ENCODE assay signal across 23 cellular contexts in the genomic region with DNA sequence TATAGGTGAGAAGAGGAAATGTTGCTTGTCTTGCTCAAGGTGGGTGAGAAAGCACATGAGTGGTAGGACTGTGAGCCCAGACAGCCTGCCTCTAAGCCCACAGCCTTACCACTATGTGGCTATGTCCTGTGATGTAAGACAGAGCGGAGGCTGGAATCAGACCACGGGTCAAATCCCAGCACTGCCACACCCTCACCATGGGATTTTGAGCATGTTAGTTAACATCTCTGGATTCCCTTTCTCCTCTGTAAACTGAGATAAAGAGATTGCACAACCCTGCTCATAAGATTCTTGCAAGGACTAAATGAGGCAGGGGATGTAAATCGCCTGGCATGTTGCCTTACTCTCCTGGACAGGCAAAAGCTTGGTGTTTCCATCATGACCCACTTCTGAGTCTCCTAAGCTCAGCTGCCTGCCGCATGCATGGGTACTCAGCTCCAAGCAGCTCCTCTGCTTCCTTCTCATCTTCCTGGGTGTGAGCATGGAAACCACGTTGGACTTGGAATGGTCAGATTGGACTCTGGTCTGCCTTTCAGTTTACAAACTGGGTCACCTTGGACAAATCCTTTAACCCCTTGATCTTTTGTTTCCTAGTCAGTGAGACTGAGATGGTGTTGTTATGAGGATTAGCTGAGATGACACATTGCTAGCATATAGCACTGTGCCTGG. TPM values are rescaled to one million over a fixed set of nuclear protein-coding genes. Genes with fewer than 3 reads are reported as not detected.
A peak's percentile ranks its signal among the peaks of the same experiment; 100 is the strongest.
DNase-seq lines count a peak whose midpoint lies in the region; ATAC-seq, FAIRE-seq and TF ChIP-seq lines count a peak whose summit lies in the region.
"Had no signal": no experiment of that assay in that cellular context is flagged by ENCODE, and none has a peak within 500 bp of the region (broad histone marks: within the 10 kb centered on the region; RNA-seq: fewer than 3 reads in every experiment).

No MANE protein-coding gene starts in this region.

- H4K20me1 ChIP-seq in astrocyte (ENCODE audit: insufficient read depth, low read length) (no peaks in the 10 kb centered on the region), mammary epithelial cell (ENCODE audit: insufficient read depth, low read length) (no peaks in the 10 kb centered on the region)

- H3K27me3 Mint-ChIP-seq in astrocyte (ENCODE audit: low read depth, unreplicated experiment) = no peaks in the 10 kb centered on the region
- no peaks in the 10 kb centered on the region for H3K27me3 Mint-ChIP-seq in progenitor cell of endocrine pancreas
- H3K27me3 Mint-ChIP-seq: activated CD4-positive, alpha-beta T cell treated with anti-CD3 and anti-CD28 coated beads for 36 hours; CD4-positive, alpha-beta T cell had no signal

- no TSS peak for BruUV-seq in mammary epithelial cell (replicated peaks; lab: Mats Ljungman, UMichigan)

- WGBS in A549 (ENCODE audit: missing lambda C conversion rate) = 80% methylated on average over 5 of the region's 5 CpGs
- 67 to 83% (median 82%) methylated on average over 4 to 5 of the region's 5 CpGs for WGBS in heart left ventricle, 4 donors
- WGBS in mammary epithelial cell (ENCODE audit: low coverage, missing lambda C conversion rate) = 98% methylated on average over 5 of the region's 5 CpGs

- H3K36me3 Mint-ChIP-seq in astrocyte (ENCODE audit: low read depth, unreplicated experiment) = peaks cover 14% of the 10 kb centered on the region
- H3K36me3 Mint-ChIP-seq in progenitor cell of endocrine pancreas (ENCODE audit: insufficient read depth) = peaks cover 42% of the 10 kb centered on the region

- H2AFZ ChIP-seq in astrocyte (ENCODE audit: low read depth, low read length) = no peak overlapping the region
- H2AFZ ChIP-seq in mammary epithelial cell (ENCODE audit: low read depth, low read length) = no peak overlapping the region

- no peak for TF ChIP-seq EP300 in A549 (IDR thresholded peaks at IDR 0.05)

- TF ChIP-seq CTCF in A549 (IDR thresholded peaks at IDR 0.05) (no peak), astrocyte (IDR thresholded peaks at IDR 0.05; ENCODE audit: insufficient read depth, low read depth, low read length) (no peak), heart left ventricle (IDR thresholded peaks at IDR 0.05) (no peak), progenitor cell of endocrine pancreas (IDR thresholded peaks at IDR 0.05; ENCODE audit: unreplicated experiment) (no peak), mammary epithelial cell (conservative IDR thresholded peaks at IDR 0.05 in 1 of 2, IDR thresholded peaks at IDR 0.05 in 1 of 2; ENCODE audit: extremely low read depth in 1 of 2, insufficient read depth in 1 of 2, low read depth in 1 of 2, low read length in 2 of 2) (no peak), coronary artery (IDR thresholded peaks at IDR 0.05) (no peak)

- H3K9me3 ChIP-seq in A549 (no peaks in the 10 kb centered on the region), astrocyte (ENCODE audit: insufficient read depth, low read depth, low read length) (no peaks in the 10 kb centered on the region), heart left ventricle (no peaks in the 10 kb centered on the region), mammary epithelial cell (replicated peaks; ENCODE audit: insufficient read depth, low read length) (no peaks in the 10 kb centered on the region)
- H3K9me3 ChIP-seq: HAP-1, thyroid gland had no signal

- no peak overlapping the region for H3K9ac ChIP-seq in astrocyte (ENCODE audit: low read length)
- no peak overlapping the region for H3K9ac ChIP-seq in mammary epithelial cell (ENCODE audit: insufficient read depth, low read length)

- TF ChIP-seq RAD21 in A549 (conservative IDR thresholded peaks at IDR 0.05 in 1 of 2, IDR thresholded peaks at IDR 0.05 in 1 of 2) = no peak

- no peaks in the 10 kb centered on the region for H3K79me2 ChIP-seq in astrocyte (ENCODE audit: insufficient read depth, low read length)
- H3K79me2 ChIP-seq in mammary epithelial cell (ENCODE audit: insufficient read depth, low read length) = no peaks in the 10 kb centered on the region

- CTCF ChIA-PET in A549 (lab: Yijun Ruan, JAX) (interaction anchor here (0.7 to 0.9 kb wide), 2 partner anchors 10 to 309 kb away, joined by 3 read pairs; no protein-coding TSS in a partner anchor), mammary epithelial cell (lab: Charles Lee; ENCODE audit: low non-redundant PET) (no interaction called here)

- in situ Hi-C loops in mammary epithelial cell (cut with MboI; ENCODE audit: low sequenced_read_pairs in 2 of 2) = no loop called here

- DNase-seq in A549 (ENCODE audit: low read depth in 1 of 2, low spot score in 1 of 2) = no peak
- DNase-seq in astrocyte (ENCODE audit: low read depth) = peak; percentile 73
- DNase-seq in heart left ventricle = peak in 2 of 5 donors; percentile 41 to 50
- DNase-seq in progenitor cell of endocrine pancreas (ENCODE audit: low spot score, unreplicated experiment) = no peak
- no peak for DNase-seq in mammary epithelial cell
- no peak for DNase-seq in coronary artery (ENCODE audit: low spot score)
- no peak for DNase-seq in DMS114 treated with DMSO at 0.1 percent for 48 hours (lab: John Stamatoyannopoulos, UW; ENCODE audit: unreplicated experiment)
- DNase-seq in HUDEP-2 (lab: John Stamatoyannopoulos, UW; ENCODE audit: unreplicated experiment in 76 of 76) = no peak
- DNase-seq: activated CD4-positive, alpha-beta T cell treated with anti-CD3 and anti-CD28 coated beads for 36 hours; activated CD8-positive, alpha-beta memory T cell treated with anti-CD3 and anti-CD28 coated beads, Interleukin-2, amount 50 U/mL, for 4 hours; activated gamma-delta T cell; anterior cingulate cortex; CD4-positive, alpha-beta T cell; dermis blood vessel endothelial cell; DND-41; KG1; NCI-H1048; NCI-H524 treated with DMSO at 0.1 percent for 48 hours; PC-3 had no signal

- H3K4me3 ChIP-seq in A549 = no peak overlapping the region
- H3K4me3 ChIP-seq in astrocyte (ENCODE audit: insufficient read depth, low read depth, low read length) = no peak overlapping the region
- no peak overlapping the region for H3K4me3 ChIP-seq in heart left ventricle
- no peak overlapping the region for H3K4me3 ChIP-seq in mammary epithelial cell (replicated peaks in 1 of 3; ENCODE audit: insufficient read depth in 1 of 3, low read depth in 2 of 3, low read length in 3 of 3)
- H3K4me3 ChIP-seq in coronary artery = no peak overlapping the region
- H3K4me3 ChIP-seq: HAP-1, smooth muscle cell, thyroid gland had no signal

- H3K9me3 Mint-ChIP-seq in astrocyte (ENCODE audit: unreplicated experiment) (peaks cover 8% of the 10 kb centered on the region), progenitor cell of endocrine pancreas (ENCODE audit: low read depth) (peaks cover 18% of the 10 kb centered on the region)

- FAIRE-seq in A549 (lab: Jason Lieb, UNC) = no peak
- FAIRE-seq in astrocyte (lab: Jason Lieb, UNC) = no peak

- intact Hi-C loops in heart left ventricle (cut with DNase I) = no loop called here
- intact Hi-C loops in mammary epithelial cell (cut with micrococcal nuclease) = no loop called here

- POLR2A ChIA-PET in A549 (lab: Yijun Ruan, JAX) = no interaction called here

- H3K4me1 ChIP-seq in A549 (peaks cover 9% of the 10 kb centered on the region; the same call in 1 of the 3 replicates), astrocyte (ENCODE audit: insufficient read depth, low read length) (peaks cover 6% of the 10 kb centered on the region), heart left ventricle (peaks cover 0 to 5% (median 0%) of the 10 kb centered on the region in 12 donors), mammary epithelial cell (ENCODE audit: insufficient read depth, low read length) (peaks cover 13% of the 10 kb centered on the region)
- H3K4me1 ChIP-seq: HAP-1, thyroid gland had no signal

- TF ChIP-seq POLR2A in A549 (IDR thresholded peaks at IDR 0.05; ENCODE audit: low read length) (no peak), heart left ventricle (IDR thresholded peaks at IDR 0.05) (no peak)

- H3K27ac Mint-ChIP-seq in astrocyte (ENCODE audit: unreplicated experiment) (no peak overlapping the region), progenitor cell of endocrine pancreas (peak overlapping the region; percentile 13)
- H3K27ac Mint-ChIP-seq: activated CD4-positive, alpha-beta T cell treated with anti-CD3 and anti-CD28 coated beads for 36 hours; CD4-positive, alpha-beta T cell had no signal

- dilution Hi-C loops in mammary epithelial cell (cut with HindIII; ENCODE audit: low sequenced_read_pairs) = no loop called here

- ATAC-seq in A549 (peak; percentile 24 to 30; a peak in 3 of 6 replicates), heart left ventricle (peak in 3 of 4 donors; percentile 32 to 87 (median 71))
- ATAC-seq: activated CD4-positive, alpha-beta T cell treated with anti-CD3 and anti-CD28 coated beads for 36 hours; PC-3 had no signal

- H3K27ac ChIP-seq in A549 (no peak overlapping the region), astrocyte (ENCODE audit: low read depth, low read length) (no peak overlapping the region), heart left ventricle (no peak overlapping the region), mammary epithelial cell (ENCODE audit: insufficient read depth, low read depth, low read length) (no peak overlapping the region), coronary artery (peak overlapping the region in 1 of 2 donors; percentile 68)
- H3K27ac ChIP-seq: HL-60, thyroid gland had no signal

- H3K4me3 Mint-ChIP-seq in astrocyte (ENCODE audit: unreplicated experiment) (no peak overlapping the region), progenitor cell of endocrine pancreas (ENCODE audit: low read depth) (no peak overlapping the region)
- H3K4me3 Mint-ChIP-seq: activated CD4-positive, alpha-beta T cell treated with anti-CD3 and anti-CD28 coated beads for 36 hours; CD4-positive, alpha-beta T cell had no signal

- H3K4me1 Mint-ChIP-seq in astrocyte (ENCODE audit: low read depth, unreplicated experiment) = peaks cover 23% of the 10 kb centered on the region
- no peaks in the 10 kb centered on the region for H3K4me1 Mint-ChIP-seq in progenitor cell of endocrine pancreas (ENCODE audit: low read depth)
- H3K4me1 Mint-ChIP-seq: activated CD4-positive, alpha-beta T cell treated with anti-CD3 and anti-CD28 coated beads for 36 hours had no signal

- H3K36me3 ChIP-seq in astrocyte (ENCODE audit: insufficient read depth, low read length) (no peaks in the 10 kb centered on the region), heart left ventricle (no peaks in the 10 kb centered on the region), mammary epithelial cell (ENCODE audit: insufficient read depth, low read length) (no peaks in the 10 kb centered on the region)
- H3K36me3 ChIP-seq: HAP-1, thyroid gland had no signal

- H3K27me3 ChIP-seq in astrocyte (ENCODE audit: insufficient read depth, low read length) = no peaks in the 10 kb centered on the region
- no peaks in the 10 kb centered on the region for H3K27me3 ChIP-seq in heart left ventricle
- no peaks in the 10 kb centered on the region for H3K27me3 ChIP-seq in mammary epithelial cell (ENCODE audit: insufficient read depth, low read length)
- H3K27me3 ChIP-seq: thyroid gland had no signal

- H3K4me2 ChIP-seq in A549 (no peak overlapping the region), astrocyte (ENCODE audit: low read length) (no peak overlapping the region), mammary epithelial cell (ENCODE audit: insufficient read depth, low read depth, low read length) (no peak overlapping the region)
- H3K4me2 ChIP-seq: smooth muscle cell had no signal

RNA-seq across cellular contexts. Expression of gene MTURN, which starts 41.3 kb away (rescaled TPM):
- 2.5 and 2.7 TPM in 2 replicates for polyA plus RNA-seq in A549 (2011; rRNA removed)
- 1.1 and 1.5 TPM in 2 replicates for polyA plus RNA-seq in A549 (2012; cell fraction: cytosol; rRNA removed)
- 1.2 and 1.5 TPM in 2 replicates for polyA plus RNA-seq in A549 (2012; cell fraction: nucleus; rRNA removed)
- polyA plus RNA-seq in A549 (2017; fragmentation: RNase III; extraction: RNeasy Plus Mini Kit Qiagen cat#74134 plus additional on column Dnase treatment) = 2.2 to 2.4 TPM (median 2.3 TPM) in 3 replicates
- 1.4 and 1.6 TPM in 2 replicates for polyA minus RNA-seq in A549 (2011; rRNA and poly(A)+ RNA removed)
- 8.4 and 9.3 TPM in 2 replicates for total RNA-seq in astrocyte
- total RNA-seq in heart left ventricle = 10 to 100 TPM; 16.7 to 45.2 (median 21.6) TPM
- 10 to 100 TPM in 1 of 2 donors, 1 to 10 TPM in 1; 7.7 to 11.1 TPM for polyA plus RNA-seq in heart left ventricle
- total RNA-seq in progenitor cell of endocrine pancreas = 20.0 and 20.1 TPM in 2 replicates
- 10 to 100 TPM in 1 of 2 donors, 1 to 10 TPM in 1; 9.7 to 15.5 TPM for total RNA-seq in mammary epithelial cell
- 5.2 TPM for polyA plus RNA-seq in mammary epithelial cell
- polyA minus RNA-seq in mammary epithelial cell = 7.6 TPM
